In genomic region chr2:46945671-46946070, GRCh38 we compare ENCODE assay signal across 17 cellular contexts. TPM values are rescaled to one million over a fixed set of nuclear protein-coding genes. Genes with fewer than 3 reads are reported as not detected.
DNase-seq lines count a peak whose midpoint lies in the region; ATAC-seq and TF ChIP-seq lines count a peak whose summit lies in the region.
"Had no signal": no experiment of that assay in that cellular context is flagged by ENCODE, and none has a peak within 500 bp of the region (broad histone marks: within the 10 kb centered on the region; RNA-seq: fewer than 3 reads in every experiment).

No MANE protein-coding gene starts in this region.

- H3K4me3 Mint-ChIP-seq in activated CD4-positive, alpha-beta T cell treated with anti-CD3 and anti-CD28 coated beads for 36 hours: no peak overlapping the region
- peak overlapping the region; percentile 99 for H3K4me3 Mint-ChIP-seq in activated T-helper 1 cell treated with anti-CD3 and anti-CD28 coated beads, Interleukin-12 subunit alpha, Interleukin-12 subunit beta, Interleukin-2, Interleukin-4 antibody, amounts not matched to agents 30 ng/mL and 10 ng/mL and 1 ng/mL, durations not matched to agents 14 hours and 24 hours and 36 hours
- no peak overlapping the region for H3K4me3 Mint-ChIP-seq in natural killer cell

- H2BK5ac ChIP-seq in mesenchymal stem cell (ENCODE audit: low read depth, low read length, poor library complexity, severe bottlenecking): no peak overlapping the region

- H2AFZ ChIP-seq in mesenchymal stem cell (ENCODE audit: low read depth, low read length): no peak overlapping the region
- H2AFZ ChIP-seq: hepatocyte had no signal

- H3K4me1 Mint-ChIP-seq in activated CD4-positive, alpha-beta T cell treated with anti-CD3 and anti-CD28 coated beads for 36 hours: peaks cover 40% of the 10 kb centered on the region
- peaks cover 60% of the 10 kb centered on the region for H3K4me1 Mint-ChIP-seq in activated T-helper 1 cell treated with anti-CD3 and anti-CD28 coated beads, Interleukin-12 subunit alpha, Interleukin-12 subunit beta, Interleukin-2, Interleukin-4 antibody, amounts not matched to agents 30 ng/mL and 10 ng/mL and 1 ng/mL, durations not matched to agents 14 hours and 24 hours and 36 hours (ENCODE audit: low read depth)
- H3K4me1 Mint-ChIP-seq in natural killer cell: peaks cover 24 to 50% of the 10 kb centered on the region in 2 donors

- H3K36me3 Mint-ChIP-seq in activated CD4-positive, alpha-beta T cell treated with anti-CD3 and anti-CD28 coated beads for 36 hours (ENCODE audit: low read depth): peaks cover 46% of the 10 kb centered on the region
- peaks cover 27% of the 10 kb centered on the region for H3K36me3 Mint-ChIP-seq in activated T-helper 1 cell treated with anti-CD3 and anti-CD28 coated beads, Interleukin-12 subunit alpha, Interleukin-12 subunit beta, Interleukin-2, Interleukin-4 antibody, amounts not matched to agents 30 ng/mL and 10 ng/mL and 1 ng/mL, durations not matched to agents 14 hours and 24 hours and 36 hours (ENCODE audit: low read depth)
- H3K36me3 Mint-ChIP-seq in natural killer cell: no peaks in the 10 kb centered on the region

- H3K27me3 Mint-ChIP-seq in activated CD4-positive, alpha-beta T cell treated with anti-CD3 and anti-CD28 coated beads for 36 hours: no peaks in the 10 kb centered on the region
- no peaks in the 10 kb centered on the region for H3K27me3 Mint-ChIP-seq in activated T-helper 1 cell treated with anti-CD3 and anti-CD28 coated beads, Interleukin-12 subunit alpha, Interleukin-12 subunit beta, Interleukin-2, Interleukin-4 antibody, amounts not matched to agents 30 ng/mL and 10 ng/mL and 1 ng/mL, durations not matched to agents 14 hours and 24 hours and 36 hours (ENCODE audit: insufficient read depth)
- no peaks in the 10 kb centered on the region for H3K27me3 Mint-ChIP-seq in natural killer cell (ENCODE audit: low read depth in 2 of 2)

- H2BK12ac ChIP-seq in mesenchymal stem cell (ENCODE audit: low read length in 2 of 2): no peak overlapping the region

- 98% methylated on average over 7 of the region's 7 CpGs for whole genome bisulfite sequencing in mesenchymal stem cell

- H3K79me1 ChIP-seq in mesenchymal stem cell (replicated peaks; ENCODE audit: low read length, poor library complexity, severe bottlenecking): peaks cover 30% of the 10 kb centered on the region

- H3K4me1 ChIP-seq in mesenchymal stem cell (ENCODE audit: control insufficient read depth, insufficient read depth, low read depth, low read length): peaks cover 10% of the 10 kb centered on the region

- H2BK120ac ChIP-seq in mesenchymal stem cell (ENCODE audit: low read depth, low read length): no peak overlapping the region

- no peak for DNase-seq in activated CD4-positive, alpha-beta T cell treated with anti-CD3 and anti-CD28 coated beads for 36 hours
- DNase-seq in activated CD4-positive, alpha-beta T cell treated with anti-CD3 and anti-CD28 coated beads for 48 hours: no peak
- DNase-seq in activated T-helper 1 cell treated with anti-CD3 and anti-CD28 coated beads, Interleukin-12 subunit alpha, Interleukin-12 subunit beta, Interleukin-2, Interleukin-4 antibody, amounts not matched to agents 30 ng/mL and 10 ng/mL and 1 ng/mL, durations not matched to agents 14 hours and 24 hours and 36 hours (ENCODE audit: low spot score): no peak
- DNase-seq in natural killer cell: no peak
- no peak for DNase-seq in mesenchymal stem cell
- no peak for DNase-seq in NCI-H774 (lab: John Stamatoyannopoulos, UW)
- DNase-seq: DMS79 treated with DMSO at 0.1 percent for 48 hours; HCEC 1CT; kidney glomerular epithelial cell; NCI-H146; NK-92 treated with Interleukin-12 subunit alpha and Interleukin-12 subunit beta, amount 100 ng/mL, for 24 hours; stimulated activated naive CD4-positive, alpha-beta T cell had no signal

- TF ChIP-seq CTCF in natural killer cell (IDR thresholded peaks at IDR 0.05): no peak

- no peak overlapping the region for H3K18ac ChIP-seq in mesenchymal stem cell (ENCODE audit: low read depth in 1 of 2, low read length in 2 of 2)

- H2BK15ac ChIP-seq in mesenchymal stem cell (ENCODE audit: low read depth, poor library complexity, severe bottlenecking): no peak overlapping the region

- intact Hi-C loops in activated CD4-positive, alpha-beta T cell treated with anti-CD3 and anti-CD28 coated beads for 36 hours (cut with DNase I, micrococcal nuclease): no loop called here
- intact Hi-C loops in activated T-helper 1 cell treated with anti-CD3 and anti-CD28 coated beads, Interleukin-12 subunit alpha, Interleukin-12 subunit beta, Interleukin-2, Interleukin-4 antibody, amounts not matched to agents 30 ng/mL and 10 ng/mL and 1 ng/mL, durations not matched to agents 14 hours and 24 hours and 36 hours (cut with micrococcal nuclease): loop anchor here (2.0 kb wide), 1 partner anchor 961 kb away; the partner anchor contains the start of gene FBXO11
- intact Hi-C loops in natural killer cell (cut with micrococcal nuclease): no loop called here

- H2AK5ac ChIP-seq in mesenchymal stem cell (ENCODE audit: low read length, severe bottlenecking): no peak overlapping the region

- POLR2A ChIA-PET in activated CD4-positive, alpha-beta T cell treated with anti-CD3 and anti-CD28 coated beads for 36 hours (lab: Charles Lee): no interaction called here

- H3K27ac Mint-ChIP-seq in activated CD4-positive, alpha-beta T cell treated with anti-CD3 and anti-CD28 coated beads for 36 hours: peak overlapping the region; percentile 77
- H3K27ac Mint-ChIP-seq in activated T-helper 1 cell treated with anti-CD3 and anti-CD28 coated beads, Interleukin-12 subunit alpha, Interleukin-12 subunit beta, Interleukin-2, Interleukin-4 antibody, amounts not matched to agents 30 ng/mL and 10 ng/mL and 1 ng/mL, durations not matched to agents 14 hours and 24 hours and 36 hours: peak overlapping the region; percentile 99
- H3K27ac Mint-ChIP-seq in natural killer cell: peak overlapping the region; percentile 14 to 48

- H3K9me3 ChIP-seq in KOPT-K1 (ENCODE audit: insufficient read depth, low read length, poor library complexity, severe bottlenecking): no peaks in the 10 kb centered on the region
- H3K9me3 ChIP-seq in mesenchymal stem cell (ENCODE audit: control insufficient read depth, low read length): no peaks in the 10 kb centered on the region
- H3K9me3 ChIP-seq: ascending aorta had no signal

- no peak for ATAC-seq in activated CD4-positive, alpha-beta T cell treated with anti-CD3 and anti-CD28 coated beads for 36 hours
- ATAC-seq in natural killer cell (no peak), GM21576 (IDR thresholded peaks at IDR 0.05; ENCODE audit: unreplicated experiment) (no peak)

- no peaks in the 10 kb centered on the region for H3K9me3 Mint-ChIP-seq in activated CD4-positive, alpha-beta T cell treated with anti-CD3 and anti-CD28 coated beads for 36 hours (ENCODE audit: low read depth)
- no peaks in the 10 kb centered on the region for H3K9me3 Mint-ChIP-seq in activated T-helper 1 cell treated with anti-CD3 and anti-CD28 coated beads, Interleukin-12 subunit alpha, Interleukin-12 subunit beta, Interleukin-2, Interleukin-4 antibody, amounts not matched to agents 30 ng/mL and 10 ng/mL and 1 ng/mL, durations not matched to agents 14 hours and 24 hours and 36 hours
- H3K9me3 Mint-ChIP-seq in natural killer cell: no peaks in the 10 kb centered on the region

- H3K23ac ChIP-seq in mesenchymal stem cell (ENCODE audit: low read length in 2 of 2): no peak overlapping the region

- H3K4me2 ChIP-seq in mesenchymal stem cell (ENCODE audit: low read length, poor library complexity, severe bottlenecking): no peak overlapping the region
- H3K4me2 ChIP-seq: hepatocyte had no signal

- no peak overlapping the region for H3K4ac ChIP-seq in mesenchymal stem cell (ENCODE audit: low read depth in 1 of 2, low read length in 2 of 2)

- CTCF ChIA-PET in activated CD4-positive, alpha-beta T cell treated with anti-CD3 and anti-CD28 coated beads for 36 hours (lab: Charles Lee): interaction anchor here (1.2 kb wide), 1 partner anchor 10 kb away, joined by 3 read pairs; no protein-coding TSS in a partner anchor

- no peak overlapping the region for H3K4me3 ChIP-seq in mesenchymal stem cell (ENCODE audit: insufficient read depth in 1 of 2, low read depth in 1 of 2, low read length in 2 of 2)
- H3K4me3 ChIP-seq: ascending aorta, hepatocyte had no signal

- no peak overlapping the region for H4K8ac ChIP-seq in mesenchymal stem cell (ENCODE audit: low read length)

- H4K91ac ChIP-seq in mesenchymal stem cell (ENCODE audit: low read length): no peak overlapping the region

- H3K14ac ChIP-seq in mesenchymal stem cell (ENCODE audit: low read length in 2 of 2): no peak overlapping the region

- peak overlapping the region; percentile 100 for H3K27ac ChIP-seq in KOPT-K1 (ENCODE audit: low read depth, low read length, poor library complexity, severe bottlenecking)
- H3K27ac ChIP-seq in mesenchymal stem cell (ENCODE audit: low read length, poor library complexity, severe bottlenecking): no peak overlapping the region
- H3K27ac ChIP-seq: ascending aorta, C4-2B, hepatocyte had no signal

- H3K27me3 ChIP-seq in mesenchymal stem cell (ENCODE audit: control insufficient read depth in 1 of 2, insufficient read depth in 1 of 2, low read length in 2 of 2): no peaks in the 10 kb centered on the region
- H3K27me3 ChIP-seq: ascending aorta, hepatocyte had no signal

- no peak overlapping the region for H3K9ac ChIP-seq in mesenchymal stem cell (ENCODE audit: low read length)

- H3K36me3 ChIP-seq in KOPT-K1 (ENCODE audit: insufficient read depth, low read length): peaks cover 54% of the 10 kb centered on the region
- peaks cover 12 to 36% of the 10 kb centered on the region in 2 experiments for H3K36me3 ChIP-seq in mesenchymal stem cell (ENCODE audit: control insufficient read depth in 1 of 2, insufficient read depth in 2 of 2, low read depth in 1 of 2, low read length in 2 of 2)

RNA-seq across cellular contexts. Expression of gene TTC7A, which starts 4.6 kb away (rescaled TPM):
- total RNA-seq in activated CD4-positive, alpha-beta T cell treated with anti-CD3 and anti-CD28 coated beads for 36 hours: 10 to 100 TPM; 46.5 to 50.1 TPM
- 72.5 and 77.2 TPM in 2 replicates for total RNA-seq in activated T-helper 1 cell treated with anti-CD3 and anti-CD28 coated beads, Interleukin-12 subunit alpha, Interleukin-12 subunit beta, Interleukin-2, Interleukin-4 antibody, amounts not matched to agents 30 ng/mL and 10 ng/mL and 1 ng/mL, durations not matched to agents 14 hours and 24 hours and 36 hours
- 10 to 100 TPM; 27.2 to 41.4 (median 35.6) TPM for total RNA-seq in natural killer cell
- 9.8 TPM for polyA plus RNA-seq in mesenchymal stem cell (2013, experiment 1 of 2)
- polyA plus RNA-seq in mesenchymal stem cell (2013, experiment 2 of 2): 9.3 TPM

RNA-seq across cellular contexts. Expression of gene MCFD2, which starts 30.1 kb away (rescaled TPM):
- 10 to 100 TPM; 40.5 to 42.0 TPM for total RNA-seq in activated CD4-positive, alpha-beta T cell treated with anti-CD3 and anti-CD28 coated beads for 36 hours
- 48.8 and 51.0 TPM in 2 replicates for total RNA-seq in activated T-helper 1 cell treated with anti-CD3 and anti-CD28 coated beads, Interleukin-12 subunit alpha, Interleukin-12 subunit beta, Interleukin-2, Interleukin-4 antibody, amounts not matched to agents 30 ng/mL and 10 ng/mL and 1 ng/mL, durations not matched to agents 14 hours and 24 hours and 36 hours
- 10 to 100 TPM; 24.5 to 38.4 (median 34.8) TPM for total RNA-seq in natural killer cell
- 212 TPM for polyA plus RNA-seq in mesenchymal stem cell (2013, experiment 1 of 2)
- polyA plus RNA-seq in mesenchymal stem cell (2013, experiment 2 of 2): 217 TPM

Comparison
In these comparisons a context has a peak if more than half of its experiments do, and no peak if none do; other contexts are left out.
1. H3K27ac Mint-ChIP-seq: peak in every context shown above with its lines; median percentile 99 in activated T-helper 1 cell treated with anti-CD3 and anti-CD28 coated beads, Interleukin-12 subunit alpha, Interleukin-12 subunit beta, Interleukin-2, Interleukin-4 antibody, amounts not matched to agents 30 ng/mL and 10 ng/mL and 1 ng/mL, durations not matched to agents 14 hours and 24 hours and 36 hours; 77 in activated CD4-positive, alpha-beta T cell treated with anti-CD3 and anti-CD28 coated beads for 36 hours; 31 in natural killer cell.